ENCODE assay signal across 2 cellular contexts in the genomic region with DNA sequence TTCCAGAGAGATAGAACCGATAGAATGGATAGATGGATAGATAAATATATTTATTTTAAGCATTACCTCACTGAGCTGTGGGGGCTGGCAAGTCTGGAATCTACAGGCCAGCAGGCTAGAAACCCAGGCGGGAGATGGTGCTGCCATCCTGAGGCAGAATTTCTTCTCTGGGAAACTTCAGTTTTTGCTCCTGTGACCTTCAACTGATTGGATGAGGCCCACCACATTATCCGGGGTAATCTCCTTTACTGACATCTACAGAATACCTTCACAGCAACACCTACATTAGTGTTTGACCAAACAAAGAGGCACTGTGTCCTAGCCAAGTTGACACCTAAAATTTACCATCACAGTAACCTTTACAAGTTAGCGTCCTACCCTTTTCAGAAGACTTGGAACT.
TF ChIP-seq lines count a peak whose summit lies in the region.

No MANE protein-coding gene starts in this region.

TF ChIP-seq in HEK293, 187 proteins besides CTCF, POLR2A, EP300 and RAD21:
- TF ChIP-seq MYNN (tag by site-specific recombination; IDR thresholded peaks at IDR 0.05; ENCODE audit: borderline replicate concordance) (no peak), SALL2 (tag by site-specific recombination; IDR thresholded peaks at IDR 0.05; ENCODE audit: borderline replicate concordance) (no peak), ZNF549 (tag by site-specific recombination; IDR thresholded peaks at IDR 0.05) (no peak), ZNF10 (tag by site-specific recombination; IDR thresholded peaks at IDR 0.05) (peak; percentile 96), ZNF211 (tag by site-specific recombination; IDR thresholded peaks at IDR 0.05; ENCODE audit: low read depth) (no peak)

TF ChIP-seq in K562, 482 proteins besides CTCF, POLR2A, EP300 and RAD21:
- no peak for TF ChIP-seq FOXJ2 (tag; IDR thresholded peaks at IDR 0.05)
- peak; percentile 96 for TF ChIP-seq ZNF134 (CRISPR knock-in tag; conservative IDR thresholded peaks at IDR 0.05)
- TF ChIP-seq RBM25 (IDR thresholded peaks at IDR 0.05; ENCODE audit: low read depth, low read length, severe bottlenecking): peak; percentile 76
- peak; percentile 47; the same call in 1 of the 2 replicates for TF ChIP-seq FOXM1 (IDR thresholded peaks at IDR 0.05; ENCODE audit: low read depth)
- TF ChIP-seq FOXM1 (CRISPR knock-in tag; IDR thresholded peaks at IDR 0.05; ENCODE audit: low read depth): no peak
- no peak for TF ChIP-seq SPI1 (IDR thresholded peaks at IDR 0.05; ENCODE audit: borderline replicate concordance, low read depth, low read length)
- no peak for TF ChIP-seq GABPB1 (CRISPR knock-in tag; IDR thresholded peaks at IDR 0.05)
